ENCODE assay signal across 8 cellular contexts in the genomic region with DNA sequence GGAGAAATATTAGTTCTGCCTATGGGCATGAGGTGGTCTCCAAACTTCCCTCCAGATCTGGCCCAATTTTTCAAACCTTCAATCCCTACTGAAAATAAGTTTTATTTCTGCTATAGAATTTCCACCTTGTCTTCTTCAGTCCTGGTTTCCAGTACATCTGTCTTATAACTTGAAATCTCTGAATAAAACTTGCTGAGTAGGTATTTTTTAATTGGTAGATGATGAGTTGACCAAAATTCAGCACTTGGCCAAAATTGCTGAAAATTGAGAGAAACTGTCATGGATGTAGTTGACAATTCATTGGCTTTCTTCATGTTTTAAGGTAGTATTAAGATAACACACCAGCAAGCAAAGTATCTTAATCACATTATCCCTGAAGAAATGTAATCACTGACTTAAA.
"Had no signal": no experiment of that assay in that cellular context is flagged by ENCODE, and none has a peak within 500 bp of the region (broad histone marks: within the 10 kb centered on the region; RNA-seq: fewer than 3 reads in every experiment).

No MANE protein-coding gene starts in this region.

- H3K27ac ChIP-seq: GM23248, HL-60 had no signal

- DNase-seq: GM23248, GOT3, H7, HFFc6, KG1 had no signal

- ATAC-seq: HCT116 had no signal

- H3K36me3 ChIP-seq: HAP-1 had no signal

- H3K9me3 ChIP-seq: HAP-1 had no signal

- H3K9ac ChIP-seq: GM23248 had no signal

- H2AFZ ChIP-seq: GM23248 had no signal

- H3K4me1 ChIP-seq: HAP-1 had no signal

- H3K4me3 ChIP-seq: GM23248, HAP-1 had no signal
